ENCODE assay signal across 8 cellular contexts in the genomic region with DNA sequence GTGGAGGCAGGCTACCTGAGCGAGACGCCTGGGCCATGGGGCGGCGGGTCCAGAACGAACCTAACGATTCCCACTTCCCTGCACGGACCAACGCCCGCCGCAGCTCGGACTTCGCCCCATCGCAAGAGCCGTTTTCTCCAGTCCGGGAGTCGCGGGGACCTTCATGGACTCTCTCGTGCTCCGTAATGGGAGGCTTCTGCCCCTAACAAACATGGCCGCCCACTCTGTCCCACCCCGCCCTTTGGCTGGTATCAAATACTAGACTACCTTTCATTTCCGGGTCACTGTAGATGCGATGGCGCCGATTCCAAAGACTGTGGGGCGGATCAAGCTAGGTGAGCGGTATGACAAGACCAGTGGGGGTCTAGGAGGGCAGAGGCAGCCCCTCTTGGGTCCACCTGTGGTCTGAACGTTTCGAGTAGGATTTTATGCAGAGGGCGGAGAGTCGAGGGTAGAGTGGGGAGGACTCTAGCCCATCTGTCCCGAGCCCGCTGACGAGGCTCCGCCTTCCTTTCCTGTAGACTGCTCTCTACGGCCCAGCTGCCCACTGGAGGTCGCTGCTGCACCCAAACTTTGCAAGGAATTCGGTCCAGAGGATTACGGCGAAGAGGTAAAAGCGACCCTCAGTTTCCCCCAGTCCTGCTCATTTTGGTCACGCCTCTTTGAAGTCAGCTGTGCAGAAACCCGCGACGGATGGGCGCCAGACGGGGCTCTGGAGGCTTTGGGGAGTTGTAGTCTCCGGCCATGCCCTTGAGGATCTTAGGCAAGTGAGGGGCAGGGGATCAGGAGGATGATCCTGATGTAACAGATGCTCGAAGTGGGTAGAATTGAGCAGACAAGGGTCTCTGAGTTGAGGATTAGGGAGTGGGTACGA. TPM values are rescaled to one million over a fixed set of nuclear protein-coding genes. Genes with fewer than 3 reads are reported as not detected.
DNase-seq lines count a peak whose midpoint lies in the region; ATAC-seq and TF ChIP-seq lines count a peak whose summit lies in the region.

Gene CCDC142 (minus strand): TSS at position 198 of the 874 bp plus-strand sequence. CDS start 161 bp downstream, at position 37.
Gene TTC31 (plus strand): TSS at position 281 of the 874 bp plus-strand sequence. CDS start 15 bp downstream, at position 296.

- no peaks in the 10 kb centered on the region for H3K27me3 ChIP-seq in upper lobe of left lung

- H3K4me1 ChIP-seq in upper lobe of left lung, result peaks cover 22 to 34% (median 25%) of the 10 kb centered on the region in 4 donors

- 2% methylated on average over 26 to 34 of the region's 50 CpGs for WGBS in upper lobe of left lung, 2 donors

- intact Hi-C loops in cardiac septum (cut with DNase I) (loop anchor here (1.0 kb wide), 3 partner anchors 29 to 104 kb away; partner anchors contain the start of genes AUP1 and HTRA2), posterior cingulate gyrus (cut with DNase I) (loop anchor here (1.0 kb wide), 4 partner anchors 24 to 104 kb away; partner anchors contain the start of genes AUP1, HTRA2, INO80B and PCGF1)

- H3K27ac ChIP-seq in upper lobe of left lung, result peak within 1 kb of the TSS; percentile 82 to 93 (median 90)

- peak; percentile 90 for ATAC-seq in HG02642 (IDR thresholded peaks at IDR 0.05; ENCODE audit: poor library complexity, unreplicated experiment)
- peak; percentile 99 for ATAC-seq in upper lobe of left lung (ENCODE audit: low FRiP score in 2 of 2)

- peak in 3 of 4 donors; percentile 22 to 68 (median 27) for TF ChIP-seq POLR2A in upper lobe of left lung (IDR thresholded peaks at IDR 0.05)

- H3K9me3 ChIP-seq in upper lobe of left lung, result no peaks in the 10 kb centered on the region

- peaks cover 0 to 49% (median 18%) of the 10 kb centered on the region in 4 donors for H3K36me3 ChIP-seq in upper lobe of left lung

- peak within 1 kb of the TSS; percentile 50 to 84 (median 72) for H3K4me3 ChIP-seq in upper lobe of left lung

- TF ChIP-seq CTCF in GM12872 (IDR thresholded peaks at IDR 0.05; ENCODE audit: insufficient read depth, low read depth, low read length), result peak; percentile 92
- TF ChIP-seq CTCF in upper lobe of left lung (IDR thresholded peaks at IDR 0.05), result peak; percentile 77 to 94 (median 89)

- DNase-seq in NCI-H1105 treated with DMSO at 0.1 percent for 48 hours (lab: John Stamatoyannopoulos, UW) (peak; percentile 94), SW 1271 (lab: John Stamatoyannopoulos, UW) (peak; percentile 82 to 97), cardiac septum (ENCODE audit: low spot score) (peak; percentile 97), posterior cingulate gyrus (peak; percentile 90 to 99 (median 94)), upper lobe of left lung (peak; percentile 86 to 95)
- peak; percentile 86 for DNase-seq in activated naive CD8-positive, alpha-beta T cell treated with anti-CD3 and anti-CD28 coated beads, Interleukin-2, amount 50 U/mL, for 16 hours (ENCODE audit: low read depth, low spot score)

- no peak for TF ChIP-seq EP300 in upper lobe of left lung (IDR thresholded peaks at IDR 0.05)

RNA-seq across cellular contexts. Expression of gene CCDC142, which starts in this region (rescaled TPM):
- total RNA-seq in cardiac septum (8.0 TPM), upper lobe of left lung (10 to 100 TPM; 14.8 to 67.1 (median 19.8) TPM)

RNA-seq across cellular contexts. Expression of gene TTC31, which starts in this region (rescaled TPM):
- total RNA-seq in cardiac septum (11.2 TPM), upper lobe of left lung (100 to 1,000 TPM in 1 of 6 donors, 10 to 100 TPM in 5; 18.2 to 127 (median 27.3) TPM)

Comparison
In these comparisons a context has a peak if more than half of its experiments do, and no peak if none do; other contexts are left out.
1. Peak in every context shown above with its lines: DNase-seq, ATAC-seq, H3K4me3 ChIP-seq and H3K27ac ChIP-seq.